In genomic region chr2:172097557-172098131, GRCh38 we compare ENCODE assay signal across 11 cellular contexts. TPM values are rescaled to one million over a fixed set of nuclear protein-coding genes. Genes with fewer than 3 reads are reported as not detected.
DNase-seq lines count a peak whose midpoint lies in the region; ATAC-seq, FAIRE-seq and TF ChIP-seq lines count a peak whose summit lies in the region.
"Had no signal": no experiment of that assay in that cellular context is flagged by ENCODE, and none has a peak within 500 bp of the region (broad histone marks: within the 10 kb centered on the region; RNA-seq: fewer than 3 reads in every experiment).

No MANE protein-coding gene starts in this region.

- peaks cover 54 to 69% of the 10 kb centered on the region in 2 donors for H3K4me1 Mint-ChIP-seq in natural killer cell
- peaks cover 43 to 48% of the 10 kb centered on the region in 2 donors for H3K4me1 Mint-ChIP-seq in natural killer cell treated with Interleukin-12 subunit alpha and Interleukin-12 subunit beta and Interleukin-15 and Interleukin-18, amount 100 ng/mL, for 72 hours (ENCODE audit: low read depth in 2 of 2)

- no peak overlapping the region for H3K27ac Mint-ChIP-seq in natural killer cell
- no peak overlapping the region for H3K27ac Mint-ChIP-seq in natural killer cell treated with Interleukin-12 subunit alpha and Interleukin-12 subunit beta and Interleukin-15 and Interleukin-18, amount 100 ng/mL, for 72 hours

- no peak for TF ChIP-seq POLR2A in erythroblast (IDR thresholded peaks at IDR 0.05; ENCODE audit: low read length)

- no peak for FAIRE-seq in urothelium cell line (lab: Jason Lieb, UNC)
- FAIRE-seq: GM19239 had no signal

- no peaks in the 10 kb centered on the region for H3K9me3 Mint-ChIP-seq in natural killer cell
- H3K9me3 Mint-ChIP-seq in natural killer cell treated with Interleukin-12 subunit alpha and Interleukin-12 subunit beta and Interleukin-15 and Interleukin-18, amount 100 ng/mL, for 72 hours: no peaks in the 10 kb centered on the region

- H3K27me3 Mint-ChIP-seq in natural killer cell (ENCODE audit: low read depth in 2 of 2): peaks cover 56 to 63% of the 10 kb centered on the region in 2 donors
- H3K27me3 Mint-ChIP-seq in natural killer cell treated with Interleukin-12 subunit alpha and Interleukin-12 subunit beta and Interleukin-15 and Interleukin-18, amount 100 ng/mL, for 72 hours: peaks cover 44 to 51% of the 10 kb centered on the region in 2 donors

- no peaks in the 10 kb centered on the region for H3K36me3 Mint-ChIP-seq in natural killer cell
- peaks cover 11% of the 10 kb centered on the region for H3K36me3 Mint-ChIP-seq in natural killer cell treated with Interleukin-12 subunit alpha and Interleukin-12 subunit beta and Interleukin-15 and Interleukin-18, amount 100 ng/mL, for 72 hours

- intact Hi-C loops in natural killer cell (cut with micrococcal nuclease): no loop called here

- H3K4me3 Mint-ChIP-seq in natural killer cell: peak overlapping the region; percentile 13
- H3K4me3 Mint-ChIP-seq in natural killer cell treated with Interleukin-12 subunit alpha and Interleukin-12 subunit beta and Interleukin-15 and Interleukin-18, amount 100 ng/mL, for 72 hours: no peak overlapping the region

- no peak for ATAC-seq in natural killer cell
- no peak for ATAC-seq in natural killer cell treated with Interleukin-12 subunit alpha and Interleukin-12 subunit beta and Interleukin-15 and Interleukin-18, amount 100 ng/mL, for 72 hours
- no peak for ATAC-seq in HG02973 (IDR thresholded peaks at IDR 0.05; ENCODE audit: unreplicated experiment)

- DNase-seq in natural killer cell (no peak), NCI-H1694 (lab: John Stamatoyannopoulos, UW) (peak; percentile 69), erythroblast (lab: John Stamatoyannopoulos, UW) (peak; percentile 83 to 86), urothelium cell line (ENCODE audit: low spot score) (peak; percentile 32), T-helper 9 cell (no peak), Ammon's horn (ENCODE audit: low spot score) (no peak)
- no peak for DNase-seq in natural killer cell treated with Interleukin-12 subunit alpha and Interleukin-12 subunit beta and Interleukin-15 and Interleukin-18, amount 100 ng/mL, for 72 hours (ENCODE audit: low spot score)
- DNase-seq: NCI-H1436 treated with DMSO at 0.1 percent for 48 hours had no signal

- TF ChIP-seq CTCF in natural killer cell (IDR thresholded peaks at IDR 0.05): no peak

RNA-seq across cellular contexts. Expression of gene DLX2, which starts 5.1 kb away (rescaled TPM):
- under 1 TPM; 0.55 to 0.84 (median 0.78) TPM for total RNA-seq in natural killer cell
- under 1 TPM in 1 of 2 donors, not detected in 1; 0.25 TPM for total RNA-seq in natural killer cell treated with Interleukin-12 subunit alpha and Interleukin-12 subunit beta and Interleukin-15 and Interleukin-18, amount 100 ng/mL, for 72 hours
- total RNA-seq: T-helper 1 cell treated with Interleukin-12 subunit alpha and Interleukin-12 subunit beta and Interleukin-4 antibody, amounts not matched to agents 30 ng/mL and 1 ng/mL, for 36 hours had no signal

RNA-seq across cellular contexts. Expression of gene DLX1, which starts 12.3 kb away (rescaled TPM):
- total RNA-seq in natural killer cell: not detected
- total RNA-seq in natural killer cell treated with Interleukin-12 subunit alpha and Interleukin-12 subunit beta and Interleukin-15 and Interleukin-18, amount 100 ng/mL, for 72 hours: not detected
- total RNA-seq: T-helper 1 cell treated with Interleukin-12 subunit alpha and Interleukin-12 subunit beta and Interleukin-4 antibody, amounts not matched to agents 30 ng/mL and 1 ng/mL, for 36 hours had no signal

Comparison
In these comparisons a context has a peak if more than half of its experiments do, and no peak if none do; other contexts are left out.
1. DNase-seq: peak in NCI-H1694 (single experiment), erythroblast (2 of 2) and urothelium cell line (single experiment); none in natural killer cell (single experiment), natural killer cell treated with Interleukin-12 subunit alpha and Interleukin-12 subunit beta and Interleukin-15 and Interleukin-18, amount 100 ng/mL, for 72 hours (single experiment), T-helper 9 cell (single experiment) and Ammon's horn (single experiment).